23 cellular contexts compared by ENCODE assay signal in genomic region chr18:49524951-49525350, GRCh38. TPM values are rescaled to one million over a fixed set of nuclear protein-coding genes. Genes with fewer than 3 reads are reported as not detected.
"Had no signal": no experiment of that assay in that cellular context is flagged by ENCODE, and none has a peak within 500 bp of the region (broad histone marks: within the 10 kb centered on the region; RNA-seq: fewer than 3 reads in every experiment).

No MANE protein-coding gene starts in this region.

- FAIRE-seq: endothelial cell of umbilical vein, keratinocyte had no signal

- ATAC-seq: effector memory CD8-positive, alpha-beta T cell; gastrocnemius medialis; heart left ventricle; left cardiac atrium; left lung; left ventricle myocardium superior; lower lobe of right lung; mucosa of descending colon had no signal

- H3K27ac Mint-ChIP-seq: dendritic cell treated with granulocyte-macrophage colony-stimulating factor and Interleukin-4, amounts not matched to agents 40 ng/mL and 50 ng/mL, for 4 days; effector memory CD8-positive, alpha-beta T cell; immature natural killer cell; mesothelial cell of epicardium; naive B cell had no signal

- H3K4me3 ChIP-seq: colonic mucosa, esophagus squamous epithelium, gastrocnemius medialis, heart left ventricle, hepatocyte, left lung, lower lobe of right lung, mucosa of descending colon had no signal

- H3K4me2 ChIP-seq: hepatocyte had no signal

- H3K4me3 Mint-ChIP-seq: dendritic cell treated with granulocyte-macrophage colony-stimulating factor and Interleukin-4, amounts not matched to agents 40 ng/mL and 50 ng/mL, for 4 days; effector memory CD8-positive, alpha-beta T cell; immature natural killer cell; mesothelial cell of epicardium; naive B cell had no signal

- H3K4me1 ChIP-seq: colonic mucosa, esophagus squamous epithelium, gastrocnemius medialis, left lung, lower lobe of right lung had no signal

- H3K9me3 ChIP-seq: colonic mucosa, esophagus squamous epithelium, gastrocnemius medialis, heart left ventricle, left lung, lower lobe of right lung, mucosa of descending colon had no signal

- DNase-seq: colonic mucosa; cortex of kidney; effector CD8-positive, alpha-beta T cell; effector memory CD8-positive, alpha-beta T cell; esophagus squamous epithelium; foreskin fibroblast; foreskin melanocyte; gastrocnemius medialis; heart left ventricle; hypothalamus; immature natural killer cell; left cardiac atrium; left lung; left ventricle myocardium superior; lower lobe of right lung; mesenchymal stem cell; mucosa of descending colon; naive B cell had no signal

- H3K36me3 ChIP-seq: colonic mucosa, esophagus squamous epithelium, gastrocnemius medialis, heart left ventricle, left lung, lower lobe of right lung had no signal

- H3K27ac ChIP-seq: colonic mucosa, esophagus squamous epithelium, gastrocnemius medialis, heart left ventricle, hepatocyte, left lung, lower lobe of right lung had no signal

- H3K79me2 ChIP-seq: hepatocyte had no signal

- H3K4me1 Mint-ChIP-seq: immature natural killer cell, naive B cell had no signal

- H3K27me3 ChIP-seq: colonic mucosa, esophagus squamous epithelium, gastrocnemius medialis, hepatocyte, left lung had no signal

- H3K27me3 Mint-ChIP-seq: dendritic cell treated with granulocyte-macrophage colony-stimulating factor and Interleukin-4, amounts not matched to agents 40 ng/mL and 50 ng/mL, for 4 days had no signal

- H3K36me3 Mint-ChIP-seq: mesothelial cell of epicardium, naive B cell had no signal

- H3K9me3 Mint-ChIP-seq: dendritic cell treated with granulocyte-macrophage colony-stimulating factor and Interleukin-4, amounts not matched to agents 40 ng/mL and 50 ng/mL, for 4 days; effector memory CD8-positive, alpha-beta T cell; immature natural killer cell; mesothelial cell of epicardium had no signal

- H2AFZ ChIP-seq: hepatocyte had no signal

RNA-seq across cellular contexts. Expression of gene LIPG, which starts 36.9 kb away (rescaled TPM):
- total RNA-seq: left ventricle myocardium superior had no signal
- polyA plus RNA-seq: immature natural killer cell had no signal
